8 cellular contexts compared by ENCODE assay signal in the genomic region with DNA sequence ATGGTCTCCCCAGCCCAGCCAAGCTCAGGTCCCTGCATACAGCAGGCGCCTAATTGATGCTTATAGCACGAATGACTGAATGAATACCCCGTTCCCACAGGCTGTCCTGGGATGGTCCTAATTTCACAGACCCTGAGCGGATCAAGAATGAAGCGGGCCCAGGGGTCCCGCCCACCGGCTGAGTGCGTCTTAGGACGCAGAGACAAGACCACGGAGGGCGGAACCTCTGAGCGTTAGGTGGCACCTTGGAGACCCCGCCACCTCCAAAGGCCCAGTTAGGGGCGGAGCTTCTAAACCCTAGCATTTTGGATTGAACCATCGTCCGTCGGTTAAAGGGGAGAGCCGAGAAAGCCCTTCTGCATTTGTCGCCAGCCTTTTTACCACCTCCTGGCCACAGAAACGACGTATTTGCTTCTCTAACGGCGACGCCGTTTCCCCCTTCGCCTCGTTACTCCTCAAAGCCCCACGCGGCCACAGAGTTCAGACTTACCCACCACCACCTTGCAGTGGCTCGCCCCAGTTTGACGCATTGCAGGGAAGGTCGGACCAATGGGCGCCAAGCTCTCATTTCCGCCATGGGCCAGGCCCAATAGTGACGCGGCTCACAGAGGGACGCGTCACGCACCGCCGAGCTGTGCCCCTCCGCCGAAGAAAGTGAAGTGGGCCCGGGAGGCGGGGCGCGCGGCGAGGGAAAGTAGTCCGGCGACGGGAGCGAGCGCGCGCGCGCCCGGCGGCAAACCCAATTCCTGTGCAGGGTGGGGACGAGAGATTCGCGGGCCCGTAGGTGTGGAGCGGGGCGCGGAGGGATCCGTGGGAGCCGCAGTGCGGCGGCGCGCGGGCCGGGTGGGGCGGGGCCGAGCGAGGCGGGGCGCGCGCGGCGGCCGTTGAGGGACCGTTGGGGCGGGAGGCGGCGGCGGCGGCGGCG. TPM values are rescaled to one million over a fixed set of nuclear protein-coding genes. Genes with fewer than 3 reads are reported as not detected.
DNase-seq lines count a peak whose midpoint lies in the region; ATAC-seq and TF ChIP-seq lines count a peak whose summit lies in the region.

No MANE protein-coding gene starts in this region.

- DNase-seq in DMS114 treated with DMSO at 0.1 percent for 48 hours (lab: John Stamatoyannopoulos, UW; ENCODE audit: unreplicated experiment) = peak; percentile 72
- DNase-seq in HuH-7.5 (ENCODE audit: low spot score) = peak; percentile 94
- DNase-seq in activated T-cell treated with anti-CD3 and anti-CD28 coated beads, Interleukin-2, amount 50 U/mL, for 1 hour = peak; percentile 99
- peak; percentile 91 to 97 for DNase-seq in stimulated activated CD8-positive, alpha-beta memory T cell treated with anti-CD3 and anti-CD28 coated beads, Interleukin-4, amount 100 ng/mL, for 4 hours (ENCODE audit: low read depth in 2 of 2, low spot score in 1 of 2)

- peaks cover 22% of the 10 kb centered on the region for H3K9me3 ChIP-seq in OCI-LY3 (ENCODE audit: insufficient read depth, low read length)
- H3K9me3 ChIP-seq in esophagus (ENCODE audit: control insufficient read depth in 2 of 2, insufficient read depth in 1 of 2, low read depth in 1 of 2, low read length in 1 of 2) = no peaks in the 10 kb centered on the region
- H3K9me3 ChIP-seq in mucosa of rectum (ENCODE audit: control insufficient read depth in 2 of 2, low read length in 2 of 2) = no peaks in the 10 kb centered on the region

- peaks cover 19% of the 10 kb centered on the region for H3K4me1 ChIP-seq in OCI-LY3 (ENCODE audit: low read length)
- peaks cover 14% of the 10 kb centered on the region in 2 donors for H3K4me1 ChIP-seq in esophagus (ENCODE audit: control insufficient read depth in 2 of 2, insufficient read depth in 2 of 2, low read length in 1 of 2)
- peaks cover 20 to 23% of the 10 kb centered on the region in 2 donors for H3K4me1 ChIP-seq in mucosa of rectum (ENCODE audit: control insufficient read depth in 2 of 2, insufficient read depth in 2 of 2, low read length in 2 of 2)

- WGBS in esophagus, 2 donors = 1% methylated on average over 85 to 93 of the region's 93 CpGs

- TF ChIP-seq CTCF in OCI-LY3 (IDR thresholded peaks at IDR 0.05; ENCODE audit: low read depth, low read length) = 0 out of 2 replicates have a peak, but pooled peaks have one; percentile 5

- peak overlapping the region; percentile 78 for H3K27ac ChIP-seq in OCI-LY3 (ENCODE audit: low read length)
- peak overlapping the region; percentile 98 to 99 for H3K27ac ChIP-seq in esophagus (ENCODE audit: low read depth in 2 of 2, low read length in 1 of 2)
- peak overlapping the region; percentile 98 for H3K27ac ChIP-seq in mucosa of rectum (ENCODE audit: low read depth in 2 of 2, low read length in 2 of 2)

- H3K27me3 ChIP-seq in OCI-LY3 (ENCODE audit: low read depth, low read length) (no peaks in the 10 kb centered on the region; the same call in 1 of the 2 replicates), esophagus (ENCODE audit: control insufficient read depth in 1 of 2, insufficient read depth in 2 of 2, low read length in 2 of 2) (no peaks in the 10 kb centered on the region), mucosa of rectum (ENCODE audit: control insufficient read depth in 2 of 2, insufficient read depth in 2 of 2, low read length in 2 of 2) (no peaks in the 10 kb centered on the region)

- H3K36me3 ChIP-seq in OCI-LY3 (replicated peaks; ENCODE audit: low read depth, low read length) (peaks cover 21% of the 10 kb centered on the region), esophagus (ENCODE audit: control insufficient read depth in 2 of 2, insufficient read depth in 2 of 2, low read length in 1 of 2) (peaks cover 0 to 3% of the 10 kb centered on the region in 2 donors), mucosa of rectum (ENCODE audit: control insufficient read depth in 2 of 2, insufficient read depth in 2 of 2, low read length in 2 of 2) (peaks cover 2 to 3% of the 10 kb centered on the region in 2 donors)

- peak overlapping the region; percentile 100 for H3K9ac ChIP-seq in OCI-LY3 (ENCODE audit: low read length)
- peak overlapping the region; percentile 99 for H3K9ac ChIP-seq in mucosa of rectum (ENCODE audit: low read depth in 1 of 2, low read length in 2 of 2)

- H3K79me2 ChIP-seq in OCI-LY3 (ENCODE audit: low read length) = peaks cover 45% of the 10 kb centered on the region

- H3K4me3 ChIP-seq in OCI-LY3 (ENCODE audit: low read length) (peak overlapping the region; percentile 99), esophagus (ENCODE audit: low read depth in 1 of 2, low read length in 2 of 2) (peak overlapping the region; percentile 87 to 93), mucosa of rectum (ENCODE audit: low read length in 2 of 2) (peak overlapping the region; percentile 87 to 92)

- H3K4me2 ChIP-seq in OCI-LY3 (ENCODE audit: low read length) = peak overlapping the region; percentile 81

- H4K20me1 ChIP-seq in OCI-LY3 (ENCODE audit: insufficient read depth, low read length) = peaks cover 36% of the 10 kb centered on the region

- H2AFZ ChIP-seq in OCI-LY3 (ENCODE audit: low read depth, low read length) = peak overlapping the region; percentile 94

- ATAC-seq in GM21528 (IDR thresholded peaks at IDR 0.05; ENCODE audit: low FRiP score, unreplicated experiment) = peak; percentile 79

RNA-seq across cellular contexts. Expression of gene CALM3, which starts 0.5 kb away (rescaled TPM):
- polyA plus RNA-seq in esophagus = 10 to 100 TPM; 87.0 to 90.8 TPM

RNA-seq across cellular contexts. Expression of gene PTGIR, which starts 24.2 kb away (rescaled TPM):
- polyA plus RNA-seq in esophagus = under 1 TPM; 0.47 to 0.86 TPM

RNA-seq across cellular contexts. Expression of gene GNG8, which starts 35.3 kb away (rescaled TPM):
- not detected for polyA plus RNA-seq in esophagus

Comparison
In these comparisons a context has a peak if more than half of its experiments do, and no peak if none do; other contexts are left out.
1. Peak in every context shown above with its lines: DNase-seq, ATAC-seq, H3K4me3 ChIP-seq and H3K27ac ChIP-seq.